8 cellular contexts compared by ENCODE assay signal in genomic region chr10:30002438-30003266, GRCh38. TPM values are rescaled to one million over a fixed set of nuclear protein-coding genes. Genes with fewer than 3 reads are reported as not detected.
DNase-seq lines count a peak whose midpoint lies in the region; ATAC-seq and TF ChIP-seq lines count a peak whose summit lies in the region.

No MANE protein-coding gene starts in this region.

- peaks cover 49% of the 10 kb centered on the region for H3K27me3 Mint-ChIP-seq in activated naive CD4-positive, alpha-beta T cell treated with anti-CD3 and anti-CD28 coated beads for 36 hours (ENCODE audit: low read depth)

- ATAC-seq in GM18870 (IDR thresholded peaks at IDR 0.05; ENCODE audit: unreplicated experiment) = no peak

- H3K27ac ChIP-seq in cardiac muscle cell (no peak overlapping the region), uterus (no peak overlapping the region)

- CTCF ChIA-PET in activated naive CD4-positive, alpha-beta T cell treated with anti-CD3 and anti-CD28 coated beads for 36 hours (lab: Charles Lee) = interaction anchor here (0.7 to 2.6 kb wide), 7 partner anchors 8 to 589 kb away, joined by 3 to 7 read pairs (median 4); no protein-coding TSS in a partner anchor

- TF ChIP-seq CTCF in GM12873 (IDR thresholded peaks at IDR 0.05; ENCODE audit: insufficient read depth, low read depth, low read length, missing control alignments) (peak; percentile 94), cardiac muscle cell (IDR thresholded peaks at IDR 0.05; ENCODE audit: low read depth, low read length) (peak; percentile 93), uterus (IDR thresholded peaks at IDR 0.05) (peak; percentile 55 to 66 (median 62))

- H3K9me3 ChIP-seq in cardiac muscle cell (ENCODE audit: low read depth) (no peaks in the 10 kb centered on the region), uterus (no peaks in the 10 kb centered on the region)

- no peak overlapping the region for H3K4me3 ChIP-seq in Jurkat, Clone E6-1 (ENCODE audit: low read length)
- H3K4me3 ChIP-seq in cardiac muscle cell (no peak overlapping the region), uterus (no peak overlapping the region)

- peak; percentile 77 for DNase-seq in Jurkat, Clone E6-1 (ENCODE audit: low read depth, low spot score)
- DNase-seq in SK-N-DZ (ENCODE audit: low spot score) (peak; percentile 46), cardiac muscle cell (ENCODE audit: low read depth in 1 of 2, low spot score in 1 of 2) (peak; percentile 86 to 88), pulmonary artery endothelial cell (ENCODE audit: low read depth, low spot score) (peak; percentile 68), uterus (peak; percentile 67 to 80)
- DNase-seq in activated naive CD4-positive, alpha-beta T cell treated with anti-CD3 and anti-CD28 coated beads for 36 hours = peak; percentile 81

- H3K36me3 ChIP-seq in cardiac muscle cell (no peaks in the 10 kb centered on the region), uterus (no peaks in the 10 kb centered on the region)

- H3K4me1 ChIP-seq in cardiac muscle cell (ENCODE audit: low read depth) = peaks cover 15% of the 10 kb centered on the region
- H3K4me1 ChIP-seq in uterus = no peaks in the 10 kb centered on the region

- no peak overlapping the region for H3K27ac Mint-ChIP-seq in activated naive CD4-positive, alpha-beta T cell treated with anti-CD3 and anti-CD28 coated beads for 36 hours

- H3K27me3 ChIP-seq in cardiac muscle cell (no peaks in the 10 kb centered on the region), uterus (no peaks in the 10 kb centered on the region)

- no peaks in the 10 kb centered on the region for H3K9me3 Mint-ChIP-seq in activated naive CD4-positive, alpha-beta T cell treated with anti-CD3 and anti-CD28 coated beads for 36 hours

- peaks cover 8% of the 10 kb centered on the region for H3K4me1 Mint-ChIP-seq in activated naive CD4-positive, alpha-beta T cell treated with anti-CD3 and anti-CD28 coated beads for 36 hours (ENCODE audit: low read depth)

- no peak for TF ChIP-seq POLR2A in uterus (IDR thresholded peaks at IDR 0.05)

- intact Hi-C loops in activated naive CD4-positive, alpha-beta T cell treated with anti-CD3 and anti-CD28 coated beads for 36 hours (cut with micrococcal nuclease) = no loop called here
- intact Hi-C loops in uterus (cut with DNase I; ENCODE audit: low total_unique reads) = loop anchor here (10.0 kb wide), 1 partner anchor 242 kb away; no protein-coding TSS in a partner anchor

- H3K4me3 Mint-ChIP-seq in activated naive CD4-positive, alpha-beta T cell treated with anti-CD3 and anti-CD28 coated beads for 36 hours = no peak overlapping the region

- H3K36me3 Mint-ChIP-seq in activated naive CD4-positive, alpha-beta T cell treated with anti-CD3 and anti-CD28 coated beads for 36 hours (ENCODE audit: low read depth) = no peaks in the 10 kb centered on the region

RNA-seq across cellular contexts. Expression of gene JCAD, which starts 56.7 kb away (rescaled TPM):
- polyA plus RNA-seq in Jurkat, Clone E6-1 (2012; ENCODE audit: insufficient read depth, insufficient read length) = 0.49 TPM
- polyA plus RNA-seq in SK-N-DZ (2014; cell fraction: cytosol; rRNA removed) = not detected in 2 replicates
- polyA plus RNA-seq in SK-N-DZ (2014; cell fraction: nucleus; rRNA removed) = not detected in 2 replicates
- total RNA-seq in activated naive CD4-positive, alpha-beta T cell treated with anti-CD3 and anti-CD28 coated beads for 36 hours = under 1 TPM in 1 of 2 experiments, not detected in 1; 0.05 TPM
- total RNA-seq in cardiac muscle cell = 36.7 and 44.3 TPM in 2 replicates
- 17.2 and 23.3 TPM in 2 replicates for polyA plus RNA-seq in cardiac muscle cell
- total RNA-seq in pulmonary artery endothelial cell = 47.9 and 49.9 TPM in 2 replicates
- total RNA-seq in uterus = 10 to 100 TPM; 25.6 to 99.1 (median 49.9) TPM

Comparison
In these comparisons a context has a peak if more than half of its experiments do, and no peak if none do; other contexts are left out.
1. RNA of gene JCAD, which starts 56.7 kb away (total RNA-seq): 25.6 to 99.1 TPM in uterus, 47.9 to 49.9 TPM in pulmonary artery endothelial cell and 36.7 to 44.3 TPM in cardiac muscle cell; 0.05 TPM in activated naive CD4-positive, alpha-beta T cell treated with anti-CD3 and anti-CD28 coated beads for 36 hours; every median in the first group is over 10 times any median in the second.
2. Peak in every context shown above with its lines, with median percentiles within 50 percentile points of each other: CTCF ChIP-seq and DNase-seq.